1 cellular context compared by ENCODE assay signal in genomic region chr17:50737118-50737698, GRCh38.
TF ChIP-seq lines count a peak whose summit lies in the region.

No MANE protein-coding gene starts in this region.

TF ChIP-seq in SK-N-SH treated with all-trans-retinoic acid at 6 μM for 48 hours, 23 proteins besides CTCF, POLR2A, EP300 and RAD21 (continued from another document):
- no peak for TF ChIP-seq TSHZ2 (CRISPR knock-in tag; IDR thresholded peaks at IDR 0.05)
- TF ChIP-seq ZNF8 (CRISPR knock-in tag; IDR thresholded peaks at IDR 0.05) = no peak
- no peak for TF ChIP-seq POU6F1 (CRISPR knock-in tag; IDR thresholded peaks at IDR 0.05; ENCODE audit: borderline replicate concordance, low read depth)
- no peak for TF ChIP-seq ZFP30 (CRISPR knock-in tag; IDR thresholded peaks at IDR 0.05)
- TF ChIP-seq PATZ1 (CRISPR knock-in tag; IDR thresholded peaks at IDR 0.05; ENCODE audit: borderline replicate concordance) = no peak
- no peak for TF ChIP-seq CSRNP3 (CRISPR knock-in tag; IDR thresholded peaks at IDR 0.05)
- no peak for TF ChIP-seq ISL1 (CRISPR knock-in tag; IDR thresholded peaks at IDR 0.05)
- no peak for TF ChIP-seq CREB5 (CRISPR knock-in tag; IDR thresholded peaks at IDR 0.05; ENCODE audit: low read depth)
- TF ChIP-seq PPARA (CRISPR knock-in tag; IDR thresholded peaks at IDR 0.05; ENCODE audit: borderline replicate concordance) = no peak
- no peak for TF ChIP-seq ZNF70 (CRISPR knock-in tag; IDR thresholded peaks at IDR 0.05)
- TF ChIP-seq ZNF565 (CRISPR knock-in tag; conservative IDR thresholded peaks at IDR 0.05; ENCODE audit: low read depth) = no peak
- TF ChIP-seq TCF4 (CRISPR knock-in tag; IDR thresholded peaks at IDR 0.05; ENCODE audit: borderline replicate concordance) = no peak
- TF ChIP-seq CSDC2 (CRISPR knock-in tag; IDR thresholded peaks at IDR 0.05) = no peak
